15 cellular contexts compared by ENCODE assay signal in genomic region chr16:88484505-88485365, GRCh38.
"Had no signal": no experiment of that assay in that cellular context is flagged by ENCODE, and none has a peak within 500 bp of the region (broad histone marks: within the 10 kb centered on the region; RNA-seq: fewer than 3 reads in every experiment).

No MANE protein-coding gene starts in this region.

- H3K9me3 ChIP-seq: body of pancreas, esophagus squamous epithelium, thoracic aorta had no signal

- ATAC-seq: body of pancreas, left ventricle myocardium superior had no signal

- H3K36me3 ChIP-seq: thoracic aorta had no signal

- H3K4me3 ChIP-seq: body of pancreas, coronary artery, esophagus squamous epithelium, thoracic aorta had no signal

- DNase-seq: activated CD4-positive, alpha-beta T cell treated with anti-CD3 and anti-CD28 coated beads, Interleukin-2, amount 10 ng/mL, durations not matched to agents 7 days and 5 days; activated CD4-positive, CD25-positive, alpha-beta regulatory T cell; activated naive CD8-positive, alpha-beta T cell treated with anti-CD3 and anti-CD28 coated beads for 36 hours; amygdala; body of pancreas; caudate nucleus; effector CD4-positive, alpha-beta T cell; esophagus squamous epithelium; hypothalamus; left ventricle myocardium superior; nephron progenitor cell; stimulated activated CD4-positive, alpha-beta T cell treated with anti-CD3 and anti-CD28 coated beads, Interleukin-12 subunit alpha, Interleukin-12 subunit beta, amount 100 ng/mL, for 4 hours; stimulated activated CD4-positive, alpha-beta T cell treated with anti-CD3 and anti-CD28 coated beads, Interleukin-2, amount 100 ng/mL, for 24 hours had no signal

- H3K27me3 ChIP-seq: body of pancreas had no signal

- H3K27ac ChIP-seq: body of pancreas, coronary artery, esophagus squamous epithelium, thoracic aorta had no signal

- H3K4me1 ChIP-seq: esophagus squamous epithelium had no signal
